In the genomic region with DNA sequence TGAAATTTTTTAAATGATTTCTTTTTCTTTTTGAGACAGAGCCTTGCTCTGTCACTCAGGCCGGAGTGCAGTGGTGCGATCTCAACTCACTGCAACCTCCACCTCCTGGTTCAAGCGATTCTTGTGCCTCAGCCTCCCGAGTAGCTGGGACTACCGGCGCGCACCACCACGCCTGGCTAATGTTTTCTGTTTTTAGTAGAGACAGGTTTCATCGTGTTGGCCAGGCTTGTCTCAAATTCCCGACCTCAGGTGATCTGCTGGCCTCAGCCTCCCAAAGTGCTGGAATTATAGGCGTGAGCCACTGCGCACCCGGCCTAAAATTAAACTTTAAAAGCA, we compare ENCODE assay signal across 8 cellular contexts. TPM values are rescaled to one million over a fixed set of nuclear protein-coding genes. Genes with fewer than 3 reads are reported as not detected.
DNase-seq lines count a peak whose midpoint lies in the region; ATAC-seq and TF ChIP-seq lines count a peak whose summit lies in the region.
"Not testable (repeated sequence)": the region's sequence is repeated elsewhere in the genome, so short reads cannot be mapped to it uniquely, and the experiment has no call there.

No MANE protein-coding gene starts in this region.

- H3K4me1 Mint-ChIP-seq in activated naive CD4-positive, alpha-beta T cell treated with anti-CD3 and anti-CD28 coated beads, Interleukin-2, amount 10 ng/mL, durations not matched to agents 7 days and 5 days = peaks cover 70% of the 10 kb centered on the region
- peaks cover 52 to 61% of the 10 kb centered on the region in 2 donors for H3K4me1 Mint-ChIP-seq in natural killer cell
- peaks cover 45% of the 10 kb centered on the region for H3K4me1 Mint-ChIP-seq in stimulated activated effector memory CD8-positive, alpha-beta T cell treated with anti-CD3 and anti-CD28 coated beads, Interleukin-12 subunit alpha, Interleukin-12 subunit beta, amount 100 ng/mL, for 72 hours

- not testable (repeated sequence) for H3K27me3 ChIP-seq in SJSA1 (replicated peaks); ectodermal cell (ENCODE audit: control insufficient read depth, insufficient read depth, low read length, poor library complexity, severe bottlenecking); right cardiac atrium (ENCODE audit: control insufficient read depth, insufficient read depth)

- H3K4me1 ChIP-seq in SJSA1 (replicated peaks) = peaks cover 47% of the 10 kb centered on the region
- H3K4me1 ChIP-seq in ectodermal cell (ENCODE audit: control insufficient read depth, insufficient read depth, low read length); right cardiac atrium (ENCODE audit: control insufficient read depth, insufficient read depth, low read length): not testable (repeated sequence)

- H3K27ac Mint-ChIP-seq in activated naive CD4-positive, alpha-beta T cell treated with anti-CD3 and anti-CD28 coated beads, Interleukin-2, amount 10 ng/mL, durations not matched to agents 7 days and 5 days = peak overlapping the region; percentile 67
- H3K27ac Mint-ChIP-seq in natural killer cell = peak overlapping the region; percentile 81 to 99
- H3K27ac Mint-ChIP-seq in stimulated activated effector memory CD8-positive, alpha-beta T cell treated with anti-CD3 and anti-CD28 coated beads, Interleukin-12 subunit alpha, Interleukin-12 subunit beta, amount 100 ng/mL, for 72 hours = peak overlapping the region; percentile 97

- DNase-seq in AG10803 (ENCODE audit: low read depth); HFF-Myc (ENCODE audit: extremely low read depth, low read depth); SJSA1 (ENCODE audit: low read depth in 1 of 2, low spot score in 2 of 2); activated naive CD4-positive, alpha-beta T cell treated with anti-CD3 and anti-CD28 coated beads, Interleukin-2, amount 10 ng/mL, durations not matched to agents 7 days and 5 days; right cardiac atrium; natural killer cell; stimulated activated effector memory CD8-positive, alpha-beta T cell treated with anti-CD3 and anti-CD28 coated beads, Interleukin-12 subunit alpha, Interleukin-12 subunit beta, amount 100 ng/mL, for 72 hours (ENCODE audit: low spot score in 2 of 2): not testable (repeated sequence)

- CTCF ChIA-PET in activated naive CD4-positive, alpha-beta T cell treated with anti-CD3 and anti-CD28 coated beads, Interleukin-2, amount 10 ng/mL, durations not matched to agents 7 days and 5 days (lab: Charles Lee) = interaction anchor here (2.0 kb wide), 1 partner anchor 106 kb away, joined by 6 read pairs; no protein-coding TSS in a partner anchor

- intact Hi-C loops in right cardiac atrium (cut with DNase I) = not testable (repeated sequence)
- intact Hi-C loops in natural killer cell (cut with micrococcal nuclease) = loop anchor here (5.0 kb wide), 1 partner anchor 311 kb away; no protein-coding TSS in a partner anchor

- not testable (repeated sequence) for H3K27me3 Mint-ChIP-seq in activated naive CD4-positive, alpha-beta T cell treated with anti-CD3 and anti-CD28 coated beads, Interleukin-2, amount 10 ng/mL, durations not matched to agents 7 days and 5 days; natural killer cell (ENCODE audit: low read depth in 2 of 2)

- peak overlapping the region; percentile 98 for H3K4me3 Mint-ChIP-seq in activated naive CD4-positive, alpha-beta T cell treated with anti-CD3 and anti-CD28 coated beads, Interleukin-2, amount 10 ng/mL, durations not matched to agents 7 days and 5 days
- peak overlapping the region; percentile 99 for H3K4me3 Mint-ChIP-seq in natural killer cell
- peak overlapping the region; percentile 93 for H3K4me3 Mint-ChIP-seq in stimulated activated effector memory CD8-positive, alpha-beta T cell treated with anti-CD3 and anti-CD28 coated beads, Interleukin-12 subunit alpha, Interleukin-12 subunit beta, amount 100 ng/mL, for 72 hours

- not testable (repeated sequence) for H3K9me3 ChIP-seq in SJSA1 (replicated peaks); ectodermal cell (ENCODE audit: control insufficient read depth, low read length); right cardiac atrium (ENCODE audit: control insufficient read depth, low read length)

- not testable (repeated sequence) for ATAC-seq in right cardiac atrium; natural killer cell; stimulated activated effector memory CD8-positive, alpha-beta T cell treated with anti-CD3 and anti-CD28 coated beads, Interleukin-12 subunit alpha, Interleukin-12 subunit beta, amount 100 ng/mL, for 72 hours

- peaks cover 23% of the 10 kb centered on the region for H3K36me3 ChIP-seq in SJSA1
- not testable (repeated sequence) for H3K36me3 ChIP-seq in ectodermal cell (ENCODE audit: control insufficient read depth, insufficient read depth, low read length)

- H3K36me3 Mint-ChIP-seq in activated naive CD4-positive, alpha-beta T cell treated with anti-CD3 and anti-CD28 coated beads, Interleukin-2, amount 10 ng/mL, durations not matched to agents 7 days and 5 days = peaks cover 24% of the 10 kb centered on the region
- not testable (repeated sequence) for H3K36me3 Mint-ChIP-seq in natural killer cell
- peaks cover 54% of the 10 kb centered on the region for H3K36me3 Mint-ChIP-seq in stimulated activated effector memory CD8-positive, alpha-beta T cell treated with anti-CD3 and anti-CD28 coated beads, Interleukin-12 subunit alpha, Interleukin-12 subunit beta, amount 100 ng/mL, for 72 hours

- TF ChIP-seq CTCF in AG10803 (conservative IDR thresholded peaks at IDR 0.05; ENCODE audit: low read length); HFF-Myc (IDR thresholded peaks at IDR 0.05; ENCODE audit: low read depth, low read length, missing control alignments); natural killer cell (IDR thresholded peaks at IDR 0.05): not testable (repeated sequence)

- H3K27ac ChIP-seq in SJSA1 = peak overlapping the region; percentile 38; the same call in 1 of the 2 replicates
- not testable (repeated sequence) for H3K27ac ChIP-seq in ectodermal cell (ENCODE audit: insufficient read depth, low read depth, low read length, poor library complexity, severe bottlenecking); right cardiac atrium (ENCODE audit: low read length)

- H3K9me3 Mint-ChIP-seq in activated naive CD4-positive, alpha-beta T cell treated with anti-CD3 and anti-CD28 coated beads, Interleukin-2, amount 10 ng/mL, durations not matched to agents 7 days and 5 days; natural killer cell; stimulated activated effector memory CD8-positive, alpha-beta T cell treated with anti-CD3 and anti-CD28 coated beads, Interleukin-12 subunit alpha, Interleukin-12 subunit beta, amount 100 ng/mL, for 72 hours: not testable (repeated sequence)

- H3K4me3 ChIP-seq in AG10803 (ENCODE audit: low read length) (peak overlapping the region; percentile 83), HFF-Myc (replicated peaks; ENCODE audit: low read depth, low read length) (peak overlapping the region; percentile 84), SJSA1 (peak overlapping the region; percentile 78), ectodermal cell (ENCODE audit: insufficient read depth, low read depth, low read length) (peak overlapping the region; percentile 92), right cardiac atrium (ENCODE audit: low read length) (peak overlapping the region; percentile 55)

- 88 to 90% methylated on average over 13 of the region's 13 CpGs for WGBS in ectodermal cell, 2 experiments
- 88% methylated on average over 13 of the region's 13 CpGs for WGBS in right cardiac atrium

RNA-seq across cellular contexts. Expression of a gene that starts 1.4 kb away (rescaled TPM):
- 12.4 and 20.1 TPM in 2 replicates for total RNA-seq in SJSA1 (2014; rRNA removed; shearing (Covaris generic))
- polyA plus RNA-seq in ectodermal cell (2013, experiment 1 of 4) = 20.0 TPM
- polyA plus RNA-seq in ectodermal cell (2013, experiment 2 of 4) = 22.7 TPM
- polyA plus RNA-seq in ectodermal cell (2013, experiment 3 of 4) = 20.1 TPM
- 20.5 TPM for polyA plus RNA-seq in ectodermal cell (2013, experiment 4 of 4)
- total RNA-seq in right cardiac atrium = 1 to 10 TPM; 4.6 to 6.8 (median 6.4) TPM
- 2.5 TPM for polyA plus RNA-seq in right cardiac atrium
- total RNA-seq in natural killer cell = 10 to 100 TPM; 34.6 to 49.4 (median 35.9) TPM
